19 cellular contexts compared by ENCODE assay signal in genomic region chr1:178101266-178101630, GRCh38. TPM values are rescaled to one million over a fixed set of nuclear protein-coding genes. Genes with fewer than 3 reads are reported as not detected.
DNase-seq lines count a peak whose midpoint lies in the region; ATAC-seq and TF ChIP-seq lines count a peak whose summit lies in the region.
"Had no signal": no experiment of that assay in that cellular context is flagged by ENCODE, and none has a peak within 500 bp of the region (broad histone marks: within the 10 kb centered on the region; RNA-seq: fewer than 3 reads in every experiment).

No MANE protein-coding gene starts in this region.

- DNase-seq in left ventricle myocardium inferior, result no peak
- DNase-seq in right atrium auricular region (ENCODE audit: low spot score), result no peak
- DNase-seq in mammary epithelial cell, result no peak
- peak; percentile 58 for DNase-seq in mesendoderm
- DNase-seq in CD8-positive, alpha-beta T cell, result no peak
- no peak for DNase-seq in natural killer cell
- DNase-seq: central memory CD4-positive, alpha-beta T cell; endodermal cell; left cardiac atrium; NCI-H187 treated with DMSO at 0.1 percent for 48 hours; NCI-H510A; T-helper 9 cell; transverse colon had no signal

- no peak overlapping the region for H4K8ac ChIP-seq in mesendoderm (ENCODE audit: low read depth, low read length)

- peaks cover 18% of the 10 kb centered on the region for H3K27me3 Mint-ChIP-seq in CD8-positive, alpha-beta T cell (ENCODE audit: low read depth)
- H3K27me3 Mint-ChIP-seq in natural killer cell (ENCODE audit: low read depth in 2 of 2), result peaks cover 4 to 19% of the 10 kb centered on the region in 2 donors
- H3K27me3 Mint-ChIP-seq: progenitor cell of endocrine pancreas had no signal

- H3K4me1 Mint-ChIP-seq in CD8-positive, alpha-beta T cell (ENCODE audit: low read depth), result no peaks in the 10 kb centered on the region
- no peaks in the 10 kb centered on the region for H3K4me1 Mint-ChIP-seq in natural killer cell
- H3K4me1 Mint-ChIP-seq: stimulated activated memory B cell treated with anti-CD40 and anti-IgM and Interleukin-4, amounts not matched to agents 10 μg/mL and 1 μg/mL and 100 μg/mL, for 72 hours had no signal

- H3K56ac ChIP-seq in mesendoderm (ENCODE audit: low read length), result no peak overlapping the region

- peak overlapping the region; percentile 0 for H3K4me2 ChIP-seq in mammary epithelial cell (ENCODE audit: insufficient read depth, low read depth, low read length)
- no peak overlapping the region for H3K4me2 ChIP-seq in mesendoderm (ENCODE audit: low read length)

- no peak overlapping the region for H3K18ac ChIP-seq in mesendoderm (ENCODE audit: low read length)

- H3K9me3 ChIP-seq in left ventricle myocardium inferior (replicated peaks) (no peaks in the 10 kb centered on the region), right atrium auricular region (no peaks in the 10 kb centered on the region), mammary epithelial cell (replicated peaks; ENCODE audit: insufficient read depth, low read length) (no peaks in the 10 kb centered on the region)
- H3K9me3 ChIP-seq in CD8-positive, alpha-beta T cell (ENCODE audit: low read length), result no peaks in the 10 kb centered on the region
- H3K9me3 ChIP-seq: SJSA1, transverse colon had no signal

- no peak overlapping the region for H4K5ac ChIP-seq in mesendoderm (ENCODE audit: low read length)

- no peak overlapping the region for H2AFZ ChIP-seq in mammary epithelial cell (ENCODE audit: low read depth, low read length)

- H3K27me3 ChIP-seq in left ventricle myocardium inferior (ENCODE audit: low read depth), result no peaks in the 10 kb centered on the region
- H3K27me3 ChIP-seq in right atrium auricular region, result no peaks in the 10 kb centered on the region
- no peaks in the 10 kb centered on the region for H3K27me3 ChIP-seq in mammary epithelial cell (ENCODE audit: insufficient read depth, low read length)
- no peaks in the 10 kb centered on the region for H3K27me3 ChIP-seq in mesendoderm (ENCODE audit: insufficient read depth, low read length, poor library complexity)
- no peaks in the 10 kb centered on the region for H3K27me3 ChIP-seq in CD8-positive, alpha-beta T cell (ENCODE audit: insufficient read depth, low read length)
- H3K27me3 ChIP-seq: SJSA1, transverse colon had no signal

- H3K36me3 Mint-ChIP-seq in CD8-positive, alpha-beta T cell, result no peaks in the 10 kb centered on the region
- H3K36me3 Mint-ChIP-seq in natural killer cell, result no peaks in the 10 kb centered on the region
- H3K36me3 Mint-ChIP-seq: stimulated activated memory B cell treated with anti-CD40 and anti-IgM and Interleukin-4, amounts not matched to agents 10 μg/mL and 1 μg/mL and 100 μg/mL, for 72 hours had no signal

- no peak overlapping the region for H2BK5ac ChIP-seq in mesendoderm (ENCODE audit: low read length)

- H3K23ac ChIP-seq in mesendoderm (ENCODE audit: low read length), result no peak overlapping the region

- dilution Hi-C loops in mammary epithelial cell (cut with HindIII; ENCODE audit: low sequenced_read_pairs), result no loop called here

- H3K9ac ChIP-seq in mammary epithelial cell (ENCODE audit: insufficient read depth, low read length) (no peak overlapping the region), mesendoderm (ENCODE audit: low read length) (no peak overlapping the region)

- H3K4me3 Mint-ChIP-seq in CD8-positive, alpha-beta T cell, result no peak overlapping the region
- H3K4me3 Mint-ChIP-seq in natural killer cell, result no peak overlapping the region
- H3K4me3 Mint-ChIP-seq: endodermal cell; stimulated activated memory B cell treated with anti-CD40 and anti-IgM and Interleukin-4, amounts not matched to agents 10 μg/mL and 1 μg/mL and 100 μg/mL, for 72 hours had no signal

- peaks cover 97% of the 10 kb centered on the region for H3K4me1 ChIP-seq in left ventricle myocardium inferior
- H3K4me1 ChIP-seq in right atrium auricular region, result peaks cover 0 to 58% of the 10 kb centered on the region in 2 donors
- H3K4me1 ChIP-seq in mammary epithelial cell (ENCODE audit: insufficient read depth, low read length), result peaks cover 19% of the 10 kb centered on the region
- peaks cover 3% of the 10 kb centered on the region for H3K4me1 ChIP-seq in mesendoderm (ENCODE audit: control insufficient read depth, low read depth, low read length)
- H3K4me1 ChIP-seq in CD8-positive, alpha-beta T cell (ENCODE audit: insufficient read depth, low read length), result no peaks in the 10 kb centered on the region

- no peak overlapping the region for H3K4ac ChIP-seq in mesendoderm (ENCODE audit: low read depth, low read length)

- H3K79me2 ChIP-seq in mammary epithelial cell (ENCODE audit: insufficient read depth, low read length) (peaks cover 97% of the 10 kb centered on the region), mesendoderm (ENCODE audit: control insufficient read depth, insufficient read depth, low read length) (peaks cover 23% of the 10 kb centered on the region)

- no peak overlapping the region for H3K27ac Mint-ChIP-seq in CD8-positive, alpha-beta T cell
- no peak overlapping the region for H3K27ac Mint-ChIP-seq in natural killer cell
- H3K27ac Mint-ChIP-seq: endodermal cell; stimulated activated memory B cell treated with anti-CD40 and anti-IgM and Interleukin-4, amounts not matched to agents 10 μg/mL and 1 μg/mL and 100 μg/mL, for 72 hours had no signal

- no peak overlapping the region for H2BK120ac ChIP-seq in mesendoderm (ENCODE audit: low read depth, low read length)

- H3K79me1 ChIP-seq in mesendoderm (ENCODE audit: low read length), result no peaks in the 10 kb centered on the region

- peak overlapping the region; percentile 97 for H3K27ac ChIP-seq in left ventricle myocardium inferior (replicated peaks)
- H3K27ac ChIP-seq in right atrium auricular region, result peak overlapping the region in 1 of 2 donors; percentile 94
- H3K27ac ChIP-seq in mammary epithelial cell (ENCODE audit: insufficient read depth, low read depth, low read length), result no peak overlapping the region
- no peak overlapping the region for H3K27ac ChIP-seq in mesendoderm (ENCODE audit: low read depth, low read length)
- H3K27ac ChIP-seq in CD8-positive, alpha-beta T cell (ENCODE audit: low read depth, low read length), result no peak overlapping the region
- H3K27ac ChIP-seq: SJSA1, transverse colon had no signal

- no TSS peak for BruUV-seq in mammary epithelial cell (replicated peaks; lab: Mats Ljungman, UMichigan)

- H3K36me3 ChIP-seq in left ventricle myocardium inferior, result no peaks in the 10 kb centered on the region
- H3K36me3 ChIP-seq in right atrium auricular region, result no peaks in the 10 kb centered on the region
- H3K36me3 ChIP-seq in mammary epithelial cell (ENCODE audit: insufficient read depth, low read length), result no peaks in the 10 kb centered on the region
- no peaks in the 10 kb centered on the region for H3K36me3 ChIP-seq in mesendoderm (ENCODE audit: control insufficient read depth, insufficient read depth, low read length)
- no peaks in the 10 kb centered on the region for H3K36me3 ChIP-seq in CD8-positive, alpha-beta T cell (ENCODE audit: insufficient read depth, low read length)
- H3K36me3 ChIP-seq: SJSA1, transverse colon had no signal

- intact Hi-C loops in left ventricle myocardium inferior (cut with micrococcal nuclease), result no loop called here
- intact Hi-C loops in mammary epithelial cell (cut with micrococcal nuclease), result no loop called here
- intact Hi-C loops in CD8-positive, alpha-beta T cell (cut with DNase I, micrococcal nuclease), result no loop called here
- intact Hi-C loops in natural killer cell (cut with micrococcal nuclease), result no loop called here

- H3K4me3 ChIP-seq in left ventricle myocardium inferior (no peak overlapping the region), right atrium auricular region (no peak overlapping the region), mammary epithelial cell (replicated peaks in 1 of 3; ENCODE audit: insufficient read depth in 1 of 3, low read depth in 2 of 3, low read length in 3 of 3) (no peak overlapping the region), mesendoderm (ENCODE audit: low read length) (no peak overlapping the region)
- H3K4me3 ChIP-seq in CD8-positive, alpha-beta T cell (ENCODE audit: low read depth, low read length), result no peak overlapping the region
- H3K4me3 ChIP-seq: SJSA1, transverse colon had no signal

- TF ChIP-seq CTCF in left ventricle myocardium inferior (IDR thresholded peaks at IDR 0.05; ENCODE audit: borderline replicate concordance) (no peak), right atrium auricular region (IDR thresholded peaks at IDR 0.05) (no peak), mammary epithelial cell (conservative IDR thresholded peaks at IDR 0.05 in 1 of 2, IDR thresholded peaks at IDR 0.05 in 1 of 2; ENCODE audit: extremely low read depth in 1 of 2, insufficient read depth in 1 of 2, low read depth in 1 of 2, low read length in 2 of 2) (no peak), natural killer cell (IDR thresholded peaks at IDR 0.05) (no peak)
- TF ChIP-seq CTCF in CD8-positive, alpha-beta T cell (IDR thresholded peaks at IDR 0.05), result no peak

- no peak for ATAC-seq in CD8-positive, alpha-beta T cell
- ATAC-seq in natural killer cell, result no peak
- no peak for ATAC-seq in GM21576 (IDR thresholded peaks at IDR 0.05; ENCODE audit: unreplicated experiment)
- ATAC-seq in GM18867 (IDR thresholded peaks at IDR 0.05; ENCODE audit: unreplicated experiment), result no peak
- ATAC-seq: stimulated activated memory B cell treated with anti-CD40 and anti-IgM and Interleukin-4, amounts not matched to agents 10 μg/mL and 1 μg/mL and 100 μg/mL, for 72 hours had no signal

- 100% methylated on average over 2 of the region's 2 CpGs for WGBS in mammary epithelial cell (ENCODE audit: low coverage, missing lambda C conversion rate)
- WGBS in mesendoderm (ENCODE audit: extremely low coverage, insufficient coverage, low lambda C conversion rate), result 100% methylated on average over 1 of the region's 2 CpGs

- H2AK5ac ChIP-seq in mesendoderm (ENCODE audit: low read length), result no peak overlapping the region

- POLR2A ChIA-PET in CD8-positive, alpha-beta T cell (lab: Charles Lee), result no interaction called here

- in situ Hi-C loops in mammary epithelial cell (cut with MboI; ENCODE audit: low sequenced_read_pairs in 2 of 2), result no loop called here

- H2BK15ac ChIP-seq in mesendoderm (replicated peaks; ENCODE audit: low read depth), result no peak overlapping the region

- H4K20me1 ChIP-seq in mammary epithelial cell (ENCODE audit: insufficient read depth, low read length), result no peaks in the 10 kb centered on the region

- H3K9me3 Mint-ChIP-seq in CD8-positive, alpha-beta T cell, result peaks cover 2% of the 10 kb centered on the region
- H3K9me3 Mint-ChIP-seq in natural killer cell, result peaks cover 5 to 6% of the 10 kb centered on the region in 2 donors
- H3K9me3 Mint-ChIP-seq: endodermal cell; stimulated activated memory B cell treated with anti-CD40 and anti-IgM and Interleukin-4, amounts not matched to agents 10 μg/mL and 1 μg/mL and 100 μg/mL, for 72 hours had no signal

- CTCF ChIA-PET in mammary epithelial cell (lab: Charles Lee; ENCODE audit: low non-redundant PET), result no interaction called here
- CTCF ChIA-PET in CD8-positive, alpha-beta T cell (lab: Charles Lee), result no interaction called here

RNA-seq across cellular contexts. Expression of gene RASAL2, which starts 7.3 kb away (rescaled TPM):
- total RNA-seq in left ventricle myocardium inferior, result 28.3 TPM
- 10 to 100 TPM; 34.1 to 44.7 TPM for total RNA-seq in right atrium auricular region
- total RNA-seq in mammary epithelial cell, result 10 to 100 TPM; 45.3 to 53.7 TPM
- 34.0 TPM for polyA plus RNA-seq in mammary epithelial cell
- 61.1 TPM for polyA minus RNA-seq in mammary epithelial cell
- 16.0 TPM for polyA plus RNA-seq in mesendoderm (2013, experiment 1 of 2)
- 16.9 TPM for polyA plus RNA-seq in mesendoderm (2013, experiment 2 of 2)
- not detected for total RNA-seq in CD8-positive, alpha-beta T cell
- under 1 TPM in 2 of 3 donors, not detected in 1; 0.16 to 0.23 TPM for total RNA-seq in natural killer cell
- total RNA-seq: activated CD8-positive, alpha-beta memory T cell treated with anti-CD3 and anti-CD28 coated beads for 36 hours had no signal

Comparison
In these comparisons a context has a peak if more than half of its experiments do, and no peak if none do; other contexts are left out.
1. RNA of gene RASAL2, which starts 7.3 kb away (total RNA-seq): 45.3 to 53.7 TPM in mammary epithelial cell, 34.1 to 44.7 TPM in right atrium auricular region and 28.3 TPM in left ventricle myocardium inferior (single experiment); 0.16 to 0.23 TPM in natural killer cell and not detected in CD8-positive, alpha-beta T cell; every median in the first group is over 10 times any median in the second.